9 cellular contexts compared by ENCODE assay signal in genomic region chr11:65654375-65655349, GRCh38. TPM values are rescaled to one million over a fixed set of nuclear protein-coding genes. Genes with fewer than 3 reads are reported as not detected.
DNase-seq lines count a peak whose midpoint lies in the region; ATAC-seq, FAIRE-seq and TF ChIP-seq lines count a peak whose summit lies in the region.
"Had no signal": no experiment of that assay in that cellular context is flagged by ENCODE, and none has a peak within 500 bp of the region (broad histone marks: within the 10 kb centered on the region; RNA-seq: fewer than 3 reads in every experiment).

No MANE protein-coding gene starts in this region.

- no peak overlapping the region for H2BK12ac ChIP-seq in H9 (ENCODE audit: insufficient read length, low read depth, low read length)

- no peak overlapping the region for H3T11ph ChIP-seq in H9 (ENCODE audit: low read length)

- no peak overlapping the region for H2AK5ac ChIP-seq in H9 (ENCODE audit: insufficient read length, low read length)

- no peak overlapping the region for H3K23ac ChIP-seq in H9 (ENCODE audit: insufficient read length, low read depth, low read length)

- intact Hi-C loops in activated CD4-positive, alpha-beta memory T cell treated with anti-CD3 and anti-CD28 coated beads for 36 hours (cut with micrococcal nuclease): loop anchor here (5.0 kb wide), 1 partner anchor 82 kb away; the partner anchor contains the start of genes FAM89B and ZNRD2
- intact Hi-C loops in kidney (cut with DNase I): no loop called here
- intact Hi-C loops in stomach (cut with DNase I; ENCODE audit: low total_unique reads): no loop called here

- H4K8ac ChIP-seq in H9 (replicated peaks; ENCODE audit: insufficient read length, low read depth, low read length): no peak overlapping the region

- H2BK5ac ChIP-seq in H9 (ENCODE audit: insufficient read length, low read length): no peak overlapping the region

- no peak overlapping the region for H3K4me3 ChIP-seq in kidney (ENCODE audit: low read length in 2 of 2)
- H3K4me3 ChIP-seq in stomach: peak overlapping the region in 1 of 4 donors; percentile 49

- H3K4me1 ChIP-seq in kidney (ENCODE audit: control insufficient read depth in 1 of 2, insufficient read depth in 1 of 2, low read depth in 1 of 2, low read length in 2 of 2): peaks cover 28 to 30% of the 10 kb centered on the region in 2 donors
- peaks cover 44 to 82% (median 63%) of the 10 kb centered on the region in 4 donors for H3K4me1 ChIP-seq in stomach
- H3K4me1 ChIP-seq in H9 (ENCODE audit: insufficient read depth, low read length): peaks cover 4% of the 10 kb centered on the region; the same call in 1 of the 2 replicates

- POLR2A ChIA-PET in activated CD4-positive, alpha-beta memory T cell treated with anti-CD3 and anti-CD28 coated beads for 36 hours (lab: Charles Lee): interaction anchor here (1.5 to 3.4 kb wide), 4 partner anchors 8 to 17 kb away, joined by 4 to 28 read pairs (median 14); partner anchors contain the start of genes RELA and SIPA1

- no peak overlapping the region for H3K4ac ChIP-seq in H9 (ENCODE audit: low read depth, low read length)

- no peak for FAIRE-seq in kidney (lab: Jason Lieb, UNC)
- no peak for FAIRE-seq in GM19239 (lab: Jason Lieb, UNC)

- no peak for TF ChIP-seq POLR2A in stomach (IDR thresholded peaks at IDR 0.05)

- H3K9ac ChIP-seq in kidney (ENCODE audit: low read length in 2 of 2): no peak overlapping the region
- no peak overlapping the region for H3K9ac ChIP-seq in H9 (ENCODE audit: extremely low read depth, insufficient read length, low read length)

- H2BK15ac ChIP-seq in H9 (ENCODE audit: low read depth, low read length): no peak overlapping the region

- no peak overlapping the region for H3K4me3 Mint-ChIP-seq in activated CD4-positive, alpha-beta memory T cell treated with anti-CD3 and anti-CD28 coated beads for 36 hours
- H3K4me3 Mint-ChIP-seq in H9: no peak overlapping the region

- H4K5ac ChIP-seq in H9 (ENCODE audit: insufficient read length, low read depth, low read length): no peak overlapping the region

- H3K36me3 Mint-ChIP-seq in activated CD4-positive, alpha-beta memory T cell treated with anti-CD3 and anti-CD28 coated beads for 36 hours: peaks cover 60% of the 10 kb centered on the region
- peaks cover 34 to 61% (median 54%) of the 10 kb centered on the region in 3 experiments; a peak in 6 of 7 replicates for H3K36me3 Mint-ChIP-seq in H9 (ENCODE audit: insufficient read depth in 1 of 3, low read depth in 3 of 3)

- no peaks in the 10 kb centered on the region for H3K79me1 ChIP-seq in H9 (ENCODE audit: insufficient read depth, low read depth, low read length, poor library complexity, severe bottlenecking)

- no peak for TF ChIP-seq EP300 in stomach (IDR thresholded peaks at IDR 0.05)

- peak; percentile 63 for DNase-seq in activated effector memory CD4-positive, alpha-beta T cell treated with anti-CD3 and anti-CD28 coated beads, Interleukin-2, amount 50 U/mL, for 16 hours
- DNase-seq in activated effector memory CD4-positive, alpha-beta T cell treated with Interleukin-2 at 50 U/mL for 16 hours: no peak
- DNase-seq in activated CD4-positive, alpha-beta memory T cell treated with anti-CD3 and anti-CD28 coated beads for 36 hours: no peak
- peak; percentile 79 for DNase-seq in kidney
- no peak for DNase-seq in stomach
- no peak for DNase-seq in H9
- no peak for DNase-seq in GM19239 (ENCODE audit: insufficient read length, low spot score)
- DNase-seq: anterior cingulate cortex had no signal

- H3K23me2 ChIP-seq in H9 (ENCODE audit: insufficient read length, low read depth, low read length, poor library complexity, severe bottlenecking): peaks cover 4% of the 10 kb centered on the region

- no peaks in the 10 kb centered on the region for H3K9me3 Mint-ChIP-seq in activated CD4-positive, alpha-beta memory T cell treated with anti-CD3 and anti-CD28 coated beads for 36 hours
- no peaks in the 10 kb centered on the region for H3K9me3 Mint-ChIP-seq in H9

- TF ChIP-seq CTCF in kidney (IDR thresholded peaks at IDR 0.05; ENCODE audit: borderline replicate concordance, extremely low read depth, insufficient read depth) (no peak), stomach (IDR thresholded peaks at IDR 0.05) (no peak), H9 (conservative IDR thresholded peaks at IDR 0.05) (no peak)

- no peak overlapping the region for H3K56ac ChIP-seq in H9 (ENCODE audit: insufficient read length, low read depth, low read length)

- no peaks in the 10 kb centered on the region for H3K79me2 ChIP-seq in H9 (ENCODE audit: insufficient read depth, low read length)

- ATAC-seq in HG02884 (IDR thresholded peaks at IDR 0.05; ENCODE audit: unreplicated experiment): no peak

- H3K27me3 ChIP-seq in stomach (no peaks in the 10 kb centered on the region), H9 (ENCODE audit: insufficient read depth, low read length) (no peaks in the 10 kb centered on the region)

- H3K18ac ChIP-seq in H9 (ENCODE audit: insufficient read length, low read depth, low read length): no peak overlapping the region

- H3K27ac ChIP-seq in kidney (ENCODE audit: low read depth in 2 of 2, low read length in 2 of 2): no peak overlapping the region
- peak overlapping the region; percentile 30 to 99 (median 94) for H3K27ac ChIP-seq in stomach
- no peak overlapping the region for H3K27ac ChIP-seq in H9 (ENCODE audit: insufficient read length, low read depth, low read length)

- no peaks in the 10 kb centered on the region for H3K27me3 Mint-ChIP-seq in activated CD4-positive, alpha-beta memory T cell treated with anti-CD3 and anti-CD28 coated beads for 36 hours
- peaks cover 1% of the 10 kb centered on the region; the same call in 1 of the 2 replicates for H3K27me3 Mint-ChIP-seq in H9 (ENCODE audit: low read depth)

- H2BK20ac ChIP-seq in H9 (ENCODE audit: low read depth, low read length, poor library complexity, severe bottlenecking): no peak overlapping the region

- no peak overlapping the region for H3K14ac ChIP-seq in H9 (ENCODE audit: insufficient read depth, low read length)

- H2AFZ ChIP-seq in H9 (ENCODE audit: low read length): no peak overlapping the region

- no peak overlapping the region for H2BK120ac ChIP-seq in H9 (ENCODE audit: low read depth, low read length, poor library complexity, severe bottlenecking)

- CTCF ChIA-PET in activated CD4-positive, alpha-beta memory T cell treated with anti-CD3 and anti-CD28 coated beads for 36 hours (lab: Charles Lee): interaction anchor here (1.3 to 3.3 kb wide), 3 partner anchors 8 to 28 kb away, joined by 7 to 18 read pairs (median 13); partner anchors contain the start of genes RELA and SIPA1

- H3K27ac Mint-ChIP-seq in activated CD4-positive, alpha-beta memory T cell treated with anti-CD3 and anti-CD28 coated beads for 36 hours: peak overlapping the region; percentile 61
- no peak overlapping the region for H3K27ac Mint-ChIP-seq in H9

- H3K4me2 ChIP-seq in H9 (ENCODE audit: insufficient read depth, insufficient read length, low read length): no peak overlapping the region

- no peaks in the 10 kb centered on the region for H4K20me1 ChIP-seq in H9 (ENCODE audit: control insufficient read depth, insufficient read depth, insufficient read length)

- H3K9me3 ChIP-seq in kidney (ENCODE audit: control insufficient read depth in 1 of 2, low read length in 2 of 2) (no peaks in the 10 kb centered on the region), stomach (no peaks in the 10 kb centered on the region), H9 (ENCODE audit: control insufficient read depth, low read depth, low read length) (no peaks in the 10 kb centered on the region)

- no peak overlapping the region for H4K91ac ChIP-seq in H9 (ENCODE audit: insufficient read length, low read depth, low read length)

- 78 to 88% (median 86%) methylated on average over 7 to 14 of the region's 14 CpGs for WGBS in stomach, 5 donors
- no CpG with 5 or more reads among the region's 14 CpGs for WGBS in H9 (ENCODE audit: extremely low coverage, insufficient read length, low lambda C conversion rate)

- H3K36me3 ChIP-seq in kidney (ENCODE audit: control insufficient read depth in 1 of 2, insufficient read depth in 2 of 2, low read length in 2 of 2) (peaks cover 43 to 48% of the 10 kb centered on the region in 2 donors), stomach (peaks cover 66 to 80% (median 74%) of the 10 kb centered on the region in 4 donors)

- peaks cover 65% of the 10 kb centered on the region for H3K4me1 Mint-ChIP-seq in activated CD4-positive, alpha-beta memory T cell treated with anti-CD3 and anti-CD28 coated beads for 36 hours (ENCODE audit: low read depth)
- peaks cover 20% of the 10 kb centered on the region in 2 experiments for H3K4me1 Mint-ChIP-seq in H9

RNA-seq across cellular contexts. Expression of gene RELA, which starts 8.1 kb away (rescaled TPM):
- 10 to 100 TPM; 74.9 to 76.5 TPM for total RNA-seq in activated CD4-positive, alpha-beta memory T cell treated with anti-CD3 and anti-CD28 coated beads for 36 hours
- total RNA-seq in kidney (81.6 TPM), stomach (10 to 100 TPM; 27.4 to 68.8 (median 54.0) TPM), H9 (2021) (43.3 and 48.8 TPM in 2 replicates)
- polyA plus RNA-seq in kidney (ENCODE audit: insufficient read depth, low read depth, low replicate concordance) (34.8 TPM), stomach (10 to 100 TPM; 37.9 to 56.8 (median 39.2) TPM)

RNA-seq across cellular contexts. Expression of gene SIPA1, which starts 16.8 kb away (rescaled TPM):
- 100 to 1,000 TPM; 163 to 167 TPM for total RNA-seq in activated CD4-positive, alpha-beta memory T cell treated with anti-CD3 and anti-CD28 coated beads for 36 hours
- total RNA-seq in kidney (71.0 TPM), stomach (10 to 100 TPM; 13.2 to 47.5 (median 33.8) TPM), H9 (2021) (32.0 and 37.4 TPM in 2 replicates)
- polyA plus RNA-seq in kidney (ENCODE audit: insufficient read depth, low read depth, low replicate concordance) (46.4 TPM), stomach (10 to 100 TPM; 59.9 to 80.4 (median 67.6) TPM)

RNA-seq across cellular contexts. Expression of gene PCNX3, which starts 39.1 kb away (rescaled TPM):
- total RNA-seq in activated CD4-positive, alpha-beta memory T cell treated with anti-CD3 and anti-CD28 coated beads for 36 hours: 10 to 100 TPM; 29.8 to 32.1 TPM
- total RNA-seq in kidney (44.4 TPM), stomach (10 to 100 TPM in 4 of 5 donors, 1 to 10 TPM in 1; 9.7 to 76.2 (median 40.3) TPM), H9 (2021) (48.3 and 50.5 TPM in 2 replicates)
- polyA plus RNA-seq in kidney (ENCODE audit: insufficient read depth, low read depth, low replicate concordance) (13.6 TPM), stomach (10 to 100 TPM in 1 of 3 donors, 1 to 10 TPM in 2; 4.6 to 11.0 (median 6.8) TPM)

RNA-seq across cellular contexts. Expression of gene MAP3K11, which starts 40.6 kb away (rescaled TPM):
- 10 to 100 TPM; 56.7 to 62.6 TPM for total RNA-seq in activated CD4-positive, alpha-beta memory T cell treated with anti-CD3 and anti-CD28 coated beads for 36 hours
- 89.1 TPM for total RNA-seq in kidney
- polyA plus RNA-seq in kidney (ENCODE audit: insufficient read depth, low read depth, low replicate concordance): 55.7 TPM
- total RNA-seq in stomach: 100 to 1,000 TPM in 1 of 5 donors, 10 to 100 TPM in 4; 37.6 to 118 (median 63.6) TPM
- polyA plus RNA-seq in stomach: 10 to 100 TPM; 31.0 to 62.9 (median 44.8) TPM
- total RNA-seq in H9 (2021): 57.9 and 61.1 TPM in 2 replicates

RNA-seq across cellular contexts. Expression of gene KAT5, which starts 57.4 kb away (rescaled TPM):
- total RNA-seq in activated CD4-positive, alpha-beta memory T cell treated with anti-CD3 and anti-CD28 coated beads for 36 hours: 10 to 100 TPM; 55.9 to 61.6 TPM
- total RNA-seq in kidney (74.7 TPM), stomach (10 to 100 TPM; 13.3 to 99.1 (median 58.7) TPM), H9 (2021) (56.7 and 57.4 TPM in 2 replicates)
- polyA plus RNA-seq in kidney (ENCODE audit: insufficient read depth, low read depth, low replicate concordance) (68.4 TPM), stomach (10 to 100 TPM; 51.5 to 76.8 (median 53.5) TPM)

Comparison
In these comparisons a context has a peak if more than half of its experiments do, and no peak if none do; other contexts are left out.
1. DNase-seq: peak in activated effector memory CD4-positive, alpha-beta T cell treated with anti-CD3 and anti-CD28 coated beads, Interleukin-2, amount 50 U/mL, for 16 hours (single experiment) and kidney (single experiment); none in activated effector memory CD4-positive, alpha-beta T cell treated with Interleukin-2 at 50 U/mL for 16 hours (single experiment), activated CD4-positive, alpha-beta memory T cell treated with anti-CD3 and anti-CD28 coated beads for 36 hours (single experiment), stomach (single experiment), H9 (single experiment) and GM19239 (single experiment).
2. H3K27ac ChIP-seq: peak in stomach (5 of 5); none in kidney (0 of 2) and H9 (single experiment).